ENCODE assay signal across 18 cellular contexts in the genomic region with DNA sequence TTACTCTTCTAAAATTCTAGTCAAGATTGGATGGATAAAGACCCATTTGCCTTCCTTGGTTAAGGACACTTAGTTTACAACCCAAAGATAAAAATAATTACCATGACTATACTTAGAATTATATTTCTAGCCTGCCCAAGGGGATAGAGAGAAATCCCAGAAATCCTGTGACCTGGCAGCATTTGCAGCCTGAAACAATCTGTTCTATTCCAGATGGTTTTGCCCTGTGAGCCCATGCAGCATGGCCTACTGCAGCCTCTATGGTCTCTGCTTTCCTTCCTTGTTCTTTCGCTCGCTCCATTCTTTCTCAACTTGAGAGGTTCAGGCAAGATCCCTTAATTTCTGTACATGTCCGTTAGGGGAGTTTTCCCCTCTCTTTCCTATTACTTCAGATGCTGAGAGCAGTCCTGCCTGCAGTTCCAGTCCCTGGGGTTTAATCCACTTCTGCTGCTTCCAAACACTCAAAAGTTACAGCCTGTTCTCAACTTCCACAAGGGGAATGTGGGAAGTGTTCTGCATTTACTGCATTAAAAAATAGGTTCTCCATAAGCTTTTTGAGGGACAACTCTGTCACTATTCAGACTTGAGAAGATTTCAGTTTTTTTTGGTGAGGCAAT.
DNase-seq lines count a peak whose midpoint lies in the region; ATAC-seq lines count a peak whose summit lies in the region.
"Had no signal": no experiment of that assay in that cellular context is flagged by ENCODE, and none has a peak within 500 bp of the region (broad histone marks: within the 10 kb centered on the region; RNA-seq: fewer than 3 reads in every experiment).

No MANE protein-coding gene starts in this region.

- H3K27me3 ChIP-seq in mesenchymal stem cell (ENCODE audit: control insufficient read depth in 1 of 2, insufficient read depth in 1 of 2, low read length in 2 of 2): peaks cover 0 to 5% of the 10 kb centered on the region in 2 experiments
- H3K27me3 ChIP-seq: Peyer's patch had no signal

- H3K27ac ChIP-seq in mesenchymal stem cell (ENCODE audit: low read length, poor library complexity, severe bottlenecking): peak overlapping the region; percentile 4
- H3K27ac ChIP-seq: A549, Peyer's patch had no signal

- H3K4me2 ChIP-seq in mesenchymal stem cell (ENCODE audit: low read length, poor library complexity, severe bottlenecking): no peak overlapping the region
- H3K4me2 ChIP-seq: A549 had no signal

- no peak overlapping the region for H3K18ac ChIP-seq in mesenchymal stem cell (ENCODE audit: low read depth in 1 of 2, low read length in 2 of 2)

- no peak overlapping the region for H2BK12ac ChIP-seq in mesenchymal stem cell (ENCODE audit: low read length in 2 of 2)

- no peak overlapping the region for H2BK5ac ChIP-seq in mesenchymal stem cell (ENCODE audit: low read depth, low read length, poor library complexity, severe bottlenecking)

- no peak overlapping the region for H3K14ac ChIP-seq in mesenchymal stem cell (ENCODE audit: low read length in 2 of 2)

- no peak overlapping the region for H3K23ac ChIP-seq in mesenchymal stem cell (ENCODE audit: low read length in 2 of 2)

- H2AK5ac ChIP-seq in mesenchymal stem cell (ENCODE audit: low read length, severe bottlenecking): peak overlapping the region; percentile 24

- no peaks in the 10 kb centered on the region for H3K79me1 ChIP-seq in mesenchymal stem cell (replicated peaks; ENCODE audit: low read length, poor library complexity, severe bottlenecking)

- H4K91ac ChIP-seq in mesenchymal stem cell (ENCODE audit: low read length): no peak overlapping the region

- no peak overlapping the region for H2BK15ac ChIP-seq in mesenchymal stem cell (ENCODE audit: low read depth, poor library complexity, severe bottlenecking)

- no peak overlapping the region for H2BK120ac ChIP-seq in mesenchymal stem cell (ENCODE audit: low read depth, low read length)

- intact Hi-C loops in left colon (cut with DNase I, micrococcal nuclease): no loop called here

- 84% methylated on average over 3 of the region's 3 CpGs for WGBS in mesenchymal stem cell

- peak overlapping the region; percentile 3 for H3K9ac ChIP-seq in mesenchymal stem cell (ENCODE audit: low read length)

- no peak overlapping the region for H3K4me3 ChIP-seq in mesenchymal stem cell (ENCODE audit: insufficient read depth in 1 of 2, low read depth in 1 of 2, low read length in 2 of 2)
- H3K4me3 ChIP-seq: A549, Peyer's patch had no signal

- no peak overlapping the region for H3K4ac ChIP-seq in mesenchymal stem cell (ENCODE audit: low read depth in 1 of 2, low read length in 2 of 2)

- no peak overlapping the region for H4K8ac ChIP-seq in mesenchymal stem cell (ENCODE audit: low read length)

- H3K9me3 ChIP-seq in mesenchymal stem cell (ENCODE audit: control insufficient read depth, low read length): no peaks in the 10 kb centered on the region
- H3K9me3 ChIP-seq: A549, Peyer's patch had no signal

- peak; percentile 46 for DNase-seq in D341Med (ENCODE audit: low spot score)
- peak; percentile 62 for DNase-seq in NCI-H1694 treated with DMSO at 0.1 percent for 48 hours (lab: John Stamatoyannopoulos, UW)
- peak; percentile 31 for DNase-seq in fibroblast of gingiva (ENCODE audit: low read depth)
- DNase-seq in mesenchymal stem cell: no peak
- DNase-seq in left colon: no peak
- DNase-seq in activated T-cell treated with anti-CD3 and anti-CD28 coated beads, Interleukin-2, amount 50 U/mL, for 1 hour: no peak
- no peak for DNase-seq in NOMO-1 treated with dmso at 0.1 percent for 144 hours (lab: John Stamatoyannopoulos, UW; ENCODE audit: unreplicated experiment)
- DNase-seq: CD4-positive, alpha-beta T cell; HFFc6; KG1; NCI-H1105 treated with DMSO at 0.1 percent for 48 hours; NCI-H187; NCI-H2107; NCI-H345; NCI-H526 treated with DMSO at 0.1 percent for 48 hours; Peyer's patch had no signal

- ATAC-seq in left colon (no peak), HG03196 (IDR thresholded peaks at IDR 0.05; ENCODE audit: unreplicated experiment) (no peak)
- ATAC-seq: A549 had no signal

- no peaks in the 10 kb centered on the region for H3K36me3 ChIP-seq in mesenchymal stem cell (ENCODE audit: control insufficient read depth in 1 of 2, insufficient read depth in 2 of 2, low read depth in 1 of 2, low read length in 2 of 2)
- H3K36me3 ChIP-seq: Peyer's patch had no signal

- H3K4me1 ChIP-seq in mesenchymal stem cell (ENCODE audit: control insufficient read depth, insufficient read depth, low read depth, low read length): peaks cover 8% of the 10 kb centered on the region
- H3K4me1 ChIP-seq: Peyer's patch had no signal

- no peak overlapping the region for H2AFZ ChIP-seq in mesenchymal stem cell (ENCODE audit: low read depth, low read length)

Comparison
In these comparisons a context has a peak if more than half of its experiments do, and no peak if none do; other contexts are left out.
1. DNase-seq: peak in D341Med (single experiment), NCI-H1694 treated with DMSO at 0.1 percent for 48 hours (single experiment) and fibroblast of gingiva (single experiment); none in mesenchymal stem cell (single experiment), left colon (0 of 2), activated T-cell treated with anti-CD3 and anti-CD28 coated beads, Interleukin-2, amount 50 U/mL, for 1 hour (single experiment) and NOMO-1 treated with dmso at 0.1 percent for 144 hours (single experiment).